In the genomic region with DNA sequence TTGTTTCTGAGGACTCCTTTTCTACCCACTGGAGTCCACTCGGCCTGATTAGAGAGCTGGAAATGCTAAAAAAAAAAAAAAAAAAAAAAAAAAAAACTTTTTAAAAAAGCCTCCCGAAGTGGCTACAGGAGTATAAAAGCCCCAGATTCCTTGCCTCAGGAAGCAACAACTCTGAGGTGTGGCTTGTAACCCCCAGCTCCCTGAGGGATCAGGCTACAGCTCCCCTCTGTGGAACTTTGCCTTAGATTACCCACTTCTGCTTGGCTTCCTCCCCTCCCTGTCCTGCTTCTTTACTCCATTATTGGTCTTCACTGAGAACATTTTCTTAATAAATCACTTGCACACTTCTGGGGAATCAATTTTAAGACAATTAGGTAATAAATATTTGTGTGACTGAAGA, we compare ENCODE assay signal across 1 cellular context.
TF ChIP-seq lines count a peak whose summit lies in the region.

No MANE protein-coding gene starts in this region.

TF ChIP-seq in WTC11, 78 proteins besides CTCF, POLR2A, EP300 and RAD21 (continued from another document):
- TF ChIP-seq, protein P1, sequence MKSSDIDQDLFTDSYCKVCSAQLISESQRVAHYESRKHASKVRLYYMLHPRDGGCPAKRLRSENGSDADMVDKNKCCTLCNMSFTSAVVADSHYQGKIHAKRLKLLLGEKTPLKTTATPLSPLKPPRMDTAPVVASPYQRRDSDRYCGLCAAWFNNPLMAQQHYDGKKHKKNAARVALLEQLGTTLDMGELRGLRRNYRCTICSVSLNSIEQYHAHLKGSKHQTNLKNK (CRISPR knock-in tag; IDR thresholded peaks at IDR 0.05) = no peak
- no peak for TF ChIP-seq ZNF263 (CRISPR knock-in tag; IDR thresholded peaks at IDR 0.05; ENCODE audit: low read depth)
- no peak for TF ChIP-seq NFYB (CRISPR knock-in tag; conservative IDR thresholded peaks at IDR 0.05; ENCODE audit: low read depth)
- TF ChIP-seq, protein P2, sequence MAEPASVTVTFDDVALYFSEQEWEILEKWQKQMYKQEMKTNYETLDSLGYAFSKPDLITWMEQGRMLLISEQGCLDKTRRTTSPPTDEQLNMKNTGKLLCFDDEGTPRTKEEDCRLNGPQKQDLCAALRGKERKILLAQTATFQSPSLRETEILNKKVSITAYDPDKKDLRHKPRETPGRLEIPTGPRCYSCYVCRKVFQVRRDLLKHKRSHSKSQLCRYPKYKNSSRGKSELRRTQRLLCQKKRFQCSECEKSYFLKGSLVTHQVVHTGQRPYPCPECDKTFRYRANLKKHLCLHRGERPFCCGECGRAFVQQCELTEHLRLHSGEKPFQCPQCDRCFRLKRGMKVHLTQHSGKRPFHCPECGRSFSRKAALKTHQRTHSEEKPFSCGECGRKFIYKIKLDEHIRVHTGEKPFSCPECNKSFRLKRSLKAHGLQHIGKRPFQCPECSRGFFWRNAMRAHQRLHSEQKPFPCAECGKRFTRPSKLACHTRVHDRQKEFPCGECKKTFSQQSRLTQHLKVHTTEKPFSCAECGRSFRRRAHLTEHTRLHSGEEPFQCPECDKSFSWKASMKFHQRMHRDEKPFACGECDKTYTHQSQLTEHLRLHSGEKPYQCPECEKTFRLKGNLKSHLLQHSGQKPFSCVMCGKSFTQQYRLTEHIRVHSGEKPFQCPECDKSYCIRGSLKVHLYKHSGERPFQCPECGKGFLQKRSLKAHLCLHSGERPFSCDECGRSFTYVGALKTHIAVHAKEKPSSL (CRISPR knock-in tag; conservative IDR thresholded peaks at IDR 0.05) = no peak
